1 cellular context compared by ENCODE assay signal in genomic region chr22:19652316-19652715, GRCh38.
TF ChIP-seq lines count a peak whose summit lies in the region.

No MANE protein-coding gene starts in this region.

TF ChIP-seq in K562, 482 proteins besides CTCF, POLR2A, EP300 and RAD21 (continued from another document and continues in another):
- TF ChIP-seq POLR2B (IDR thresholded peaks at IDR 0.05; ENCODE audit: low read depth, partially characterized antibody) (no peak), ZNF146 (CRISPR knock-in tag; IDR thresholded peaks at IDR 0.05; ENCODE audit: unreplicated experiment) (no peak), CXXC5 (CRISPR knock-in tag; IDR thresholded peaks at IDR 0.05) (no peak), SNRNP70 (optimal IDR thresholded peaks at IDR 0.05; ENCODE audit: low read depth, low read length) (no peak), SRSF7 (optimal IDR thresholded peaks at IDR 0.05; ENCODE audit: low read depth, low read length) (no peak), CREB3L1 (IDR thresholded peaks at IDR 0.05; ENCODE audit: borderline replicate concordance, low read depth) (no peak), PURB (CRISPR knock-in tag; IDR thresholded peaks at IDR 0.05; ENCODE audit: low read depth) (no peak), ZNF384 (IDR thresholded peaks at IDR 0.05; ENCODE audit: low read depth, low read length) (no peak), POLR2H (tag; IDR thresholded peaks at IDR 0.05; ENCODE audit: low read depth) (no peak), ESRRA (IDR thresholded peaks at IDR 0.05; ENCODE audit: borderline replicate concordance, low read depth) (no peak), SFPQ (IDR thresholded peaks at IDR 0.05; ENCODE audit: low read depth, low read length) (no peak), ZNF408 (CRISPR knock-in tag; IDR thresholded peaks at IDR 0.05; ENCODE audit: low read depth) (no peak), MCM7 (IDR thresholded peaks at IDR 0.05) (0 out of 4 replicates have a peak, but pooled peaks of 1 of the 2 experiments have one; percentile 33), NFRKB (IDR thresholded peaks at IDR 0.05; ENCODE audit: low read depth) (no peak), FOXM1 (IDR thresholded peaks at IDR 0.05; ENCODE audit: low read depth) (no peak), FOXM1 (CRISPR knock-in tag; IDR thresholded peaks at IDR 0.05; ENCODE audit: low read depth) (no peak), TCF7 (IDR thresholded peaks at IDR 0.05; ENCODE audit: borderline replicate concordance) (no peak), E2F5 (CRISPR knock-in tag; IDR thresholded peaks at IDR 0.05) (peak; percentile 62; the same call in 1 of the 2 replicates), HNRNPH1 (optimal IDR thresholded peaks at IDR 0.05; ENCODE audit: low read depth, low read length) (no peak), ARHGAP35 (IDR thresholded peaks at IDR 0.05; ENCODE audit: partially characterized antibody) (no peak), ZC3H4 (CRISPR knock-in tag; IDR thresholded peaks at IDR 0.05; ENCODE audit: borderline replicate concordance) (no peak), KAT8 (IDR thresholded peaks at IDR 0.05; ENCODE audit: low read depth) (no peak), TFE3 (CRISPR knock-in tag; IDR thresholded peaks at IDR 0.05) (no peak), HOXB6 (CRISPR knock-in tag; IDR thresholded peaks at IDR 0.05; ENCODE audit: borderline replicate concordance) (no peak), ZHX1 (conservative IDR thresholded peaks at IDR 0.05; ENCODE audit: low read length) (no peak), DNMT1 (IDR thresholded peaks at IDR 0.05) (no peak), SREBF1 (IDR thresholded peaks at IDR 0.05; ENCODE audit: borderline replicate concordance, low read depth, low read length) (no peak), ZBTB1 (CRISPR knock-in tag; IDR thresholded peaks at IDR 0.05; ENCODE audit: borderline replicate concordance, low read depth) (no peak), ZNF79 (CRISPR knock-in tag; IDR thresholded peaks at IDR 0.05; ENCODE audit: low read depth) (no peak), RBM14 (IDR thresholded peaks at IDR 0.05; ENCODE audit: borderline replicate concordance, insufficient read depth, low read depth, low read length) (no peak), HNRNPK (IDR thresholded peaks at IDR 0.05; ENCODE audit: low read depth, low read length, poor library complexity, severe bottlenecking) (no peak), RBBP5 (IDR thresholded peaks at IDR 0.05; ENCODE audit: borderline replicate concordance, insufficient read depth, low read length, poor library complexity, severe bottlenecking) (no peak), LEF1 (IDR thresholded peaks at IDR 0.05) (no peak), ZNF436 (CRISPR knock-in tag; IDR thresholded peaks at IDR 0.05) (no peak), CBFB (CRISPR knock-in tag; IDR thresholded peaks at IDR 0.05) (no peak), HMGXB4 (CRISPR knock-in tag; IDR thresholded peaks at IDR 0.05) (no peak), ZNF431 (CRISPR knock-in tag; IDR thresholded peaks at IDR 0.05) (no peak), NCOA4 (IDR thresholded peaks at IDR 0.05; ENCODE audit: partially characterized antibody) (no peak), LCOR (CRISPR knock-in tag; IDR thresholded peaks at IDR 0.05) (no peak), PHB2 (IDR thresholded peaks at IDR 0.05; ENCODE audit: low read depth) (no peak), ARID4B (CRISPR knock-in tag; IDR thresholded peaks at IDR 0.05) (0 out of 2 replicates have a peak, but pooled peaks have one; percentile 19), NR3C1 (CRISPR knock-in tag; IDR thresholded peaks at IDR 0.05) (no peak), ZNF695 (CRISPR knock-in tag; IDR thresholded peaks at IDR 0.05) (no peak), EGR1 (conservative IDR thresholded peaks at IDR 0.05) (no peak), FOXP4 (CRISPR knock-in tag; IDR thresholded peaks at IDR 0.05; ENCODE audit: borderline replicate concordance) (peak; percentile 60; the same call in 1 of the 2 replicates), KDM1A (IDR thresholded peaks at IDR 0.05) (no peak), THRB (CRISPR knock-in tag; conservative IDR thresholded peaks at IDR 0.05) (no peak), NR2F6 (CRISPR knock-in tag; IDR thresholded peaks at IDR 0.05) (no peak), ZFP30 (CRISPR knock-in tag; IDR thresholded peaks at IDR 0.05; ENCODE audit: borderline replicate concordance) (no peak)
